8 cellular contexts compared by ENCODE assay signal in genomic region chr7:14974688-14975087, GRCh38.
"Had no signal": no experiment of that assay in that cellular context is flagged by ENCODE, and none has a peak within 500 bp of the region (broad histone marks: within the 10 kb centered on the region; RNA-seq: fewer than 3 reads in every experiment).

No MANE protein-coding gene starts in this region.

- DNase-seq: GOT3, H9, HCEC 1CT, HFFc6, KBM-7 had no signal

- ATAC-seq: HepG2 had no signal

- H3K4me3 ChIP-seq: GM23248 had no signal

- H3K9ac ChIP-seq: GM23248 had no signal

- H2AFZ ChIP-seq: GM23248 had no signal

- FAIRE-seq: HepG2 had no signal

- H3K27ac ChIP-seq: GM23248, HL-60 had no signal
